1 cellular context compared by ENCODE assay signal in genomic region chr12:29545102-29545467, GRCh38.
TF ChIP-seq lines count a peak whose summit lies in the region.

No MANE protein-coding gene starts in this region.

TF ChIP-seq in GM23338, 12 proteins besides CTCF, POLR2A, EP300 and RAD21 (continued from another document):
- no peak for TF ChIP-seq ZNF462 (CRISPR knock-in tag; IDR thresholded peaks at IDR 0.05)
- TF ChIP-seq ZNF331 (CRISPR knock-in tag; IDR thresholded peaks at IDR 0.05; ENCODE audit: low read depth) = no peak
